15 cellular contexts compared by ENCODE assay signal in the genomic region with DNA sequence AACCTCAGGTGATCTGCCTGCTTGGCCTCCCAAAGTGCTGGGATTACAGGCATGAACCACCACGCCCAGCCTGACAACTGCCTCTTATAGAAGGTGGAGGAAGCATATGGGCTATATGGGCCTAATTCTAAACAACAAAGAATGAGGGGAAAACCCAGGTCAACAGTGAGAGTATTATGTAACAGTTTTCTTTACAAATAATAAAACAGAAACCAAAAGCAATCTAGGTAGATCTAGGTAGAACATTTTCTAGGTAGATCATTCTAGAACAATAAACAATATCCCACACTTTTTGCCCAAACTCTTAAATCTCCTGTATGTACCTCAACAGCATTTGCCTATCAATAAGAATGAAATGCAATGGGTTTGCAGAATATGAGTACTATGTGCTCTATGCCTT.
DNase-seq lines count a peak whose midpoint lies in the region; ATAC-seq lines count a peak whose summit lies in the region.
"Had no signal": no experiment of that assay in that cellular context is flagged by ENCODE, and none has a peak within 500 bp of the region (broad histone marks: within the 10 kb centered on the region; RNA-seq: fewer than 3 reads in every experiment).

No MANE protein-coding gene starts in this region.

- H3K27ac Mint-ChIP-seq in activated naive CD8-positive, alpha-beta T cell treated with anti-CD3 and anti-CD28 coated beads for 36 hours: peak overlapping the region; percentile 20
- H3K27ac Mint-ChIP-seq in activated naive CD8-positive, alpha-beta T cell treated with anti-CD3 and anti-CD28 coated beads, Interleukin-2, amount 50 U/mL, for 24 hours: no peak overlapping the region

- no peak for ATAC-seq in activated naive CD8-positive, alpha-beta T cell treated with anti-CD3 and anti-CD28 coated beads, Interleukin-2, amount 50 U/mL, for 24 hours
- ATAC-seq in GM21447 (IDR thresholded peaks at IDR 0.05; ENCODE audit: unreplicated experiment) (peak; percentile 65), HG02981 (IDR thresholded peaks at IDR 0.05; ENCODE audit: unreplicated experiment) (peak; percentile 61)
- ATAC-seq: heart right ventricle; left lobe of liver; naive thymus-derived CD4-positive, alpha-beta T cell had no signal

- H3K27me3 Mint-ChIP-seq in activated naive CD8-positive, alpha-beta T cell treated with anti-CD3 and anti-CD28 coated beads for 36 hours: no peaks in the 10 kb centered on the region
- H3K27me3 Mint-ChIP-seq in activated naive CD8-positive, alpha-beta T cell treated with anti-CD3 and anti-CD28 coated beads, Interleukin-2, amount 50 U/mL, for 24 hours: no peaks in the 10 kb centered on the region
- H3K27me3 Mint-ChIP-seq: naive thymus-derived CD4-positive, alpha-beta T cell had no signal

- H3K36me3 Mint-ChIP-seq in activated naive CD8-positive, alpha-beta T cell treated with anti-CD3 and anti-CD28 coated beads for 36 hours: peaks cover 20% of the 10 kb centered on the region
- H3K36me3 Mint-ChIP-seq in activated naive CD8-positive, alpha-beta T cell treated with anti-CD3 and anti-CD28 coated beads, Interleukin-2, amount 50 U/mL, for 24 hours (ENCODE audit: low read depth): peaks cover 27% of the 10 kb centered on the region

- no peaks in the 10 kb centered on the region for H3K9me3 Mint-ChIP-seq in activated naive CD8-positive, alpha-beta T cell treated with anti-CD3 and anti-CD28 coated beads for 36 hours
- H3K9me3 Mint-ChIP-seq in activated naive CD8-positive, alpha-beta T cell treated with anti-CD3 and anti-CD28 coated beads, Interleukin-2, amount 50 U/mL, for 24 hours: no peaks in the 10 kb centered on the region
- H3K9me3 Mint-ChIP-seq: naive thymus-derived CD4-positive, alpha-beta T cell had no signal

- no peak overlapping the region for H3K4me3 Mint-ChIP-seq in activated naive CD8-positive, alpha-beta T cell treated with anti-CD3 and anti-CD28 coated beads for 36 hours
- H3K4me3 Mint-ChIP-seq in activated naive CD8-positive, alpha-beta T cell treated with anti-CD3 and anti-CD28 coated beads, Interleukin-2, amount 50 U/mL, for 24 hours: no peak overlapping the region
- H3K4me3 Mint-ChIP-seq: naive thymus-derived CD4-positive, alpha-beta T cell had no signal

- DNase-seq in activated naive CD8-positive, alpha-beta T cell treated with anti-CD3 and anti-CD28 coated beads for 36 hours: no peak
- no peak for DNase-seq in activated naive CD8-positive, alpha-beta T cell treated with anti-CD3 and anti-CD28 coated beads, Interleukin-2, amount 50 U/mL, for 24 hours
- no peak for DNase-seq in cerebellar nuclear complex (lab: John Stamatoyannopoulos, UW)
- no peak for DNase-seq in DMS 273 (lab: John Stamatoyannopoulos, UW; ENCODE audit: unreplicated experiment)
- no peak for DNase-seq in GDM1 (lab: John Stamatoyannopoulos, UW)
- no peak for DNase-seq in DMS 273 treated with DMSO at 0.1 percent for 48 hours (lab: John Stamatoyannopoulos, UW)
- DNase-seq: activated CD8-positive, alpha-beta memory T cell treated with anti-CD3 and anti-CD28 coated beads, Interleukin-2, amount 50 U/mL, for 4 hours; heart right ventricle; IMR-90; naive thymus-derived CD4-positive, alpha-beta T cell; tibial artery; WERI-Rb-1 had no signal

- H3K4me1 Mint-ChIP-seq in activated naive CD8-positive, alpha-beta T cell treated with anti-CD3 and anti-CD28 coated beads for 36 hours: peaks cover 6% of the 10 kb centered on the region
- H3K4me1 Mint-ChIP-seq in activated naive CD8-positive, alpha-beta T cell treated with anti-CD3 and anti-CD28 coated beads, Interleukin-2, amount 50 U/mL, for 24 hours: no peaks in the 10 kb centered on the region
